Comparison of ENCODE assay signal across 26 cellular contexts in genomic region chr5:168752416-168753190, GRCh38.
"Had no signal": no experiment of that assay in that cellular context is flagged by ENCODE, and none has a peak within 500 bp of the region (broad histone marks: within the 10 kb centered on the region; RNA-seq: fewer than 3 reads in every experiment).

No MANE protein-coding gene starts in this region.

- H3K4me1 Mint-ChIP-seq: activated B cell treated with CpG ODN at 0.5 μM for 24 hours; activated naive CD4-positive, alpha-beta T cell treated with anti-CD3 and anti-CD28 coated beads, Interleukin-2, amount 50 U/mL, for 24 hours; activated naive CD8-positive, alpha-beta T cell treated with anti-CD3 and anti-CD28 coated beads, Interleukin-2, amount 50 U/mL, for 24 hours had no signal

- H3K4me3 Mint-ChIP-seq: activated B cell treated with CpG ODN at 0.5 μM for 24 hours; activated CD4-positive, alpha-beta T cell treated with anti-CD3 and anti-CD28 coated beads, Interleukin-2, amount 10 ng/mL, durations not matched to agents 24 days and 14 days; activated naive CD4-positive, alpha-beta T cell treated with anti-CD3 and anti-CD28 coated beads, Interleukin-2, amount 50 U/mL, for 24 hours; activated naive CD8-positive, alpha-beta T cell treated with anti-CD3 and anti-CD28 coated beads, Interleukin-2, amount 50 U/mL, for 24 hours; activated T-cell treated with anti-CD3 and anti-CD28 coated beads, Interleukin-2, amount 50 U/mL, for 24 hours; activated T-helper 1 cell treated with anti-CD3 and anti-CD28 coated beads, Interleukin-12 subunit alpha, Interleukin-12 subunit beta, Interleukin-2, Interleukin-4 antibody, amounts not matched to agents 30 ng/mL and 10 ng/mL and 1 ng/mL, durations not matched to agents 14 hours and 24 hours and 36 hours; brain; T-helper 2 cell treated with Interferon-gamma antibody and Interleukin-4, amounts not matched to agents 5 μg/mL and 100 μg/mL, for 36 hours had no signal

- H3K9me3 ChIP-seq: Peyer's patch, SJCRH30, SK-N-SH had no signal

- H3K27ac ChIP-seq: Peyer's patch, RWPE1, SJCRH30 had no signal

- H3K4me2 ChIP-seq: SK-N-SH had no signal

- H3K9me3 Mint-ChIP-seq: activated B cell treated with CpG ODN at 0.5 μM for 24 hours; activated CD4-positive, alpha-beta T cell treated with anti-CD3 and anti-CD28 coated beads, Interleukin-2, amount 10 ng/mL, durations not matched to agents 24 days and 14 days; activated naive CD4-positive, alpha-beta T cell treated with anti-CD3 and anti-CD28 coated beads, Interleukin-2, amount 50 U/mL, for 24 hours; activated naive CD8-positive, alpha-beta T cell treated with anti-CD3 and anti-CD28 coated beads, Interleukin-2, amount 50 U/mL, for 24 hours; activated T-cell treated with anti-CD3 and anti-CD28 coated beads, Interleukin-2, amount 50 U/mL, for 24 hours; activated T-helper 1 cell treated with anti-CD3 and anti-CD28 coated beads, Interleukin-12 subunit alpha, Interleukin-12 subunit beta, Interleukin-2, Interleukin-4 antibody, amounts not matched to agents 30 ng/mL and 10 ng/mL and 1 ng/mL, durations not matched to agents 14 hours and 24 hours and 36 hours; brain; T-helper 2 cell treated with Interferon-gamma antibody and Interleukin-4, amounts not matched to agents 5 μg/mL and 100 μg/mL, for 36 hours had no signal

- H3K27me3 Mint-ChIP-seq: activated B cell treated with CpG ODN at 0.5 μM for 24 hours; activated CD4-positive, alpha-beta T cell treated with anti-CD3 and anti-CD28 coated beads, Interleukin-2, amount 10 ng/mL, durations not matched to agents 24 days and 14 days; activated naive CD4-positive, alpha-beta T cell treated with anti-CD3 and anti-CD28 coated beads, Interleukin-2, amount 50 U/mL, for 24 hours had no signal

- H3K9me2 ChIP-seq: SK-N-SH had no signal

- H3K4me3 ChIP-seq: Peyer's patch, SJCRH30 had no signal

- DNase-seq: activated B cell treated with CpG ODN at 0.5 μM for 24 hours; activated CD4-positive, alpha-beta T cell treated with anti-CD3 and anti-CD28 coated beads for 1 hour; activated CD4-positive, alpha-beta T cell treated with anti-CD3 and anti-CD28 coated beads, Interleukin-2, amount 10 ng/mL, durations not matched to agents 24 days and 14 days; activated CD4-positive, alpha-beta T cell treated with anti-CD3 and anti-CD28 coated beads, Interleukin-2, amount 50 U/mL, for 48 hours; activated effector memory CD4-positive, alpha-beta T cell treated with Interleukin-2 at 50 U/mL for 16 hours; activated naive CD4-positive, alpha-beta T cell; activated naive CD8-positive, alpha-beta T cell treated with anti-CD3 and anti-CD28 coated beads, Interleukin-2, amount 50 U/mL, for 24 hours; activated T-cell treated with anti-CD3 and anti-CD28 coated beads, Interleukin-2, amount 50 U/mL, for 24 hours; amniotic stem cell; Kasumi-1; KBM-7; NCI-H146; NCI-H187 treated with DMSO at 0.1 percent for 48 hours; NCI-H2081 treated with DMSO at 0.1 percent for 48 hours; NCI-H446; NCI-H524; Peyer's patch; Right ventricle myocardium superior; SJCRH30; SK-N-SH; T-helper 1 cell had no signal

- H3K27me3 ChIP-seq: Peyer's patch, SJCRH30 had no signal

- H3K36me3 ChIP-seq: Peyer's patch, SJCRH30 had no signal

- H3K9ac ChIP-seq: SK-N-SH had no signal

- H3K27ac Mint-ChIP-seq: activated B cell treated with CpG ODN at 0.5 μM for 24 hours; activated naive CD4-positive, alpha-beta T cell treated with anti-CD3 and anti-CD28 coated beads, Interleukin-2, amount 50 U/mL, for 24 hours; activated naive CD8-positive, alpha-beta T cell treated with anti-CD3 and anti-CD28 coated beads, Interleukin-2, amount 50 U/mL, for 24 hours; activated T-cell treated with anti-CD3 and anti-CD28 coated beads, Interleukin-2, amount 50 U/mL, for 24 hours; activated T-helper 1 cell treated with anti-CD3 and anti-CD28 coated beads, Interleukin-12 subunit alpha, Interleukin-12 subunit beta, Interleukin-2, Interleukin-4 antibody, amounts not matched to agents 30 ng/mL and 10 ng/mL and 1 ng/mL, durations not matched to agents 14 hours and 24 hours and 36 hours; brain; T-helper 2 cell treated with Interferon-gamma antibody and Interleukin-4, amounts not matched to agents 5 μg/mL and 100 μg/mL, for 36 hours had no signal

- ATAC-seq: activated naive CD8-positive, alpha-beta T cell treated with anti-CD3 and anti-CD28 coated beads, Interleukin-2, amount 50 U/mL, for 24 hours had no signal

- H3K4me1 ChIP-seq: Peyer's patch had no signal
